ENCODE assay signal across 28 cellular contexts in genomic region chr16:893360-893759, GRCh38.
DNase-seq lines count a peak whose midpoint lies in the region; ATAC-seq, FAIRE-seq and TF ChIP-seq lines count a peak whose summit lies in the region.
"Had no signal": no experiment of that assay in that cellular context is flagged by ENCODE, and none has a peak within 500 bp of the region (broad histone marks: within the 10 kb centered on the region; RNA-seq: fewer than 3 reads in every experiment).

No MANE protein-coding gene starts in this region.

- no peaks in the 10 kb centered on the region for H3K79me2 ChIP-seq in neural cell (replicated peaks; ENCODE audit: insufficient read depth, low read length)
- no peaks in the 10 kb centered on the region for H3K79me2 ChIP-seq in MM.1S (ENCODE audit: low read length)

- no peak for TF ChIP-seq EP300 in neural cell (conservative IDR thresholded peaks at IDR 0.05; ENCODE audit: poor library complexity, severe bottlenecking)

- H3K27ac ChIP-seq in neural cell (ENCODE audit: low read length) = no peak overlapping the region
- no peak overlapping the region for H3K27ac ChIP-seq in MM.1S (ENCODE audit: low read length)
- H3K27ac ChIP-seq: heart left ventricle, lower lobe of right lung had no signal

- no peak for TF ChIP-seq RAD21 in neural cell (conservative IDR thresholded peaks at IDR 0.05)

- H2AFZ ChIP-seq in neural cell (ENCODE audit: low read depth, low read length) (no peak overlapping the region), MM.1S (ENCODE audit: low read length) (no peak overlapping the region)

- TF ChIP-seq CTCF in activated CD8-positive, alpha-beta T cell treated with anti-CD3 and anti-CD28 coated beads for 36 hours (IDR thresholded peaks at IDR 0.05) = no peak
- TF ChIP-seq CTCF in NB4 (IDR thresholded peaks at IDR 0.05; ENCODE audit: low read depth, low read length) (no peak), neural cell (IDR thresholded peaks at IDR 0.05; ENCODE audit: poor library complexity, severe bottlenecking) (peak; percentile 15), MM.1S (IDR thresholded peaks at IDR 0.05; ENCODE audit: low read length) (no peak)

- H3K27me3 ChIP-seq in neural cell (ENCODE audit: insufficient read depth, low read depth, low read length) (no peaks in the 10 kb centered on the region), MM.1S (replicated peaks; ENCODE audit: insufficient read depth, low read length) (peaks cover 71% of the 10 kb centered on the region)
- H3K27me3 ChIP-seq: heart left ventricle had no signal

- POLR2A ChIA-PET in activated CD8-positive, alpha-beta T cell treated with anti-CD3 and anti-CD28 coated beads, Interleukin-2, amount 10 ng/mL, durations not matched to agents 7 days and 5 days (lab: Charles Lee) = no interaction called here
- POLR2A ChIA-PET in activated CD8-positive, alpha-beta T cell treated with anti-CD3 and anti-CD28 coated beads for 36 hours (lab: Charles Lee) = no interaction called here

- intact Hi-C loops in activated CD8-positive, alpha-beta T cell treated with anti-CD3 and anti-CD28 coated beads for 36 hours (cut with micrococcal nuclease) = no loop called here

- no peak overlapping the region for H3K4me3 Mint-ChIP-seq in activated CD8-positive, alpha-beta T cell treated with anti-CD3 and anti-CD28 coated beads, Interleukin-2, amount 10 ng/mL, durations not matched to agents 7 days and 5 days
- no peak overlapping the region for H3K4me3 Mint-ChIP-seq in activated CD8-positive, alpha-beta T cell treated with anti-CD3 and anti-CD28 coated beads for 36 hours
- H3K4me3 Mint-ChIP-seq: activated CD4-positive, alpha-beta T cell treated with anti-CD3 and anti-CD28 coated beads, Interleukin-2, amount 10 ng/mL, durations not matched to agents 24 days and 14 days; activated naive CD4-positive, alpha-beta T cell treated with anti-CD3 and anti-CD28 coated beads, Interleukin-2, amount 10 ng/mL, durations not matched to agents 7 days and 5 days; brain; naive thymus-derived CD8-positive, alpha-beta T cell; T-helper 2 cell treated with Interferon-gamma antibody and Interleukin-4, amounts not matched to agents 5 μg/mL and 100 μg/mL, for 36 hours had no signal

- no peak for DNase-seq in activated CD8-positive, alpha-beta T cell treated with anti-CD3 and anti-CD28 coated beads, Interleukin-2, amount 10 ng/mL, durations not matched to agents 7 days and 5 days
- DNase-seq in activated CD8-positive, alpha-beta T cell treated with anti-CD3 and anti-CD28 coated beads for 36 hours = no peak
- DNase-seq in NB4 (ENCODE audit: low read depth) (peak; percentile 18), SW480 (ENCODE audit: low spot score) (peak; percentile 3), HTR-8/SVneo (ENCODE audit: insufficient read length, low spot score) (no peak), MM.1S (no peak)
- DNase-seq: activated CD4-positive, alpha-beta T cell treated with anti-CD3 and anti-CD28 coated beads, Interleukin-2, amount 10 ng/mL, durations not matched to agents 24 days and 14 days; activated naive CD4-positive, alpha-beta T cell treated with anti-CD3 and anti-CD28 coated beads, Interleukin-2, amount 10 ng/mL, durations not matched to agents 7 days and 5 days; DMS79; effector CD8-positive, alpha-beta T cell; erythroblast; GF-D8; Kasumi-1; kidney glomerular epithelial cell; lower lobe of right lung; MV-4-11; naive thymus-derived CD8-positive, alpha-beta T cell; NCI-H187; NCI-H748 treated with DMSO at 0.1 percent for 48 hours; stimulated activated CD4-positive, alpha-beta T cell treated with anti-CD3 and anti-CD28 coated beads, Interleukin-1b, Interleukin-23, amount 100 ng/mL, for 48 hours; trophoblast cell had no signal

- H3K36me3 ChIP-seq in neural cell (ENCODE audit: insufficient read depth, low read length) (no peaks in the 10 kb centered on the region), MM.1S (replicated peaks; ENCODE audit: insufficient read depth, low read length) (no peaks in the 10 kb centered on the region)

- no peaks in the 10 kb centered on the region for H3F3A ChIP-seq in neural cell (ENCODE audit: insufficient read depth, low read length, poor library complexity, severe bottlenecking)
- no peaks in the 10 kb centered on the region for H3F3A ChIP-seq in MM.1S (ENCODE audit: insufficient read depth, low read length)

- H3K4me2 ChIP-seq in neural cell (ENCODE audit: low read length) (no peak overlapping the region), MM.1S (ENCODE audit: low read depth, low read length) (no peak overlapping the region)
- H3K4me2 ChIP-seq: smooth muscle cell had no signal

- no peak for FAIRE-seq in HTR-8/SVneo (lab: Jason Lieb, UNC)
- FAIRE-seq: colon had no signal

- no peaks in the 10 kb centered on the region for H3K9me2 ChIP-seq in neural cell (ENCODE audit: insufficient read depth, low read length)
- no peaks in the 10 kb centered on the region for H3K9me2 ChIP-seq in MM.1S (replicated peaks; ENCODE audit: insufficient read depth, low read length)

- ATAC-seq in activated CD8-positive, alpha-beta T cell treated with anti-CD3 and anti-CD28 coated beads, Interleukin-2, amount 10 ng/mL, durations not matched to agents 7 days and 5 days = peak; percentile 37
- no peak for ATAC-seq in activated CD8-positive, alpha-beta T cell treated with anti-CD3 and anti-CD28 coated beads for 36 hours
- ATAC-seq in GM21367 (IDR thresholded peaks at IDR 0.05; ENCODE audit: unreplicated experiment) = no peak
- ATAC-seq: heart left ventricle; lower lobe of right lung; naive thymus-derived CD8-positive, alpha-beta T cell had no signal

- no peak overlapping the region for H3K4me3 ChIP-seq in NB4 (ENCODE audit: low read depth, low read length)
- no peak overlapping the region for H3K4me3 ChIP-seq in neural cell (ENCODE audit: low read length)
- no peak overlapping the region for H3K4me3 ChIP-seq in MM.1S (ENCODE audit: low read length)
- H3K4me3 ChIP-seq: heart left ventricle, lower lobe of right lung, smooth muscle cell had no signal

- H3K4me1 ChIP-seq in MM.1S (ENCODE audit: low read length) = no peaks in the 10 kb centered on the region
- H3K4me1 ChIP-seq: lower lobe of right lung had no signal

- no peaks in the 10 kb centered on the region for H3K4me1 Mint-ChIP-seq in activated CD8-positive, alpha-beta T cell treated with anti-CD3 and anti-CD28 coated beads, Interleukin-2, amount 10 ng/mL, durations not matched to agents 7 days and 5 days (ENCODE audit: low read depth)
- H3K4me1 Mint-ChIP-seq in activated CD8-positive, alpha-beta T cell treated with anti-CD3 and anti-CD28 coated beads for 36 hours (ENCODE audit: low read depth) = no peaks in the 10 kb centered on the region
- H3K4me1 Mint-ChIP-seq: activated CD4-positive, alpha-beta T cell treated with anti-CD3 and anti-CD28 coated beads, Interleukin-2, amount 10 ng/mL, durations not matched to agents 24 days and 14 days; activated naive CD4-positive, alpha-beta T cell treated with anti-CD3 and anti-CD28 coated beads, Interleukin-2, amount 10 ng/mL, durations not matched to agents 7 days and 5 days had no signal

- H3K9me3 Mint-ChIP-seq in activated CD8-positive, alpha-beta T cell treated with anti-CD3 and anti-CD28 coated beads, Interleukin-2, amount 10 ng/mL, durations not matched to agents 7 days and 5 days (ENCODE audit: insufficient read depth) = no peaks in the 10 kb centered on the region
- H3K9me3 Mint-ChIP-seq in activated CD8-positive, alpha-beta T cell treated with anti-CD3 and anti-CD28 coated beads for 36 hours = no peaks in the 10 kb centered on the region
- H3K9me3 Mint-ChIP-seq: activated CD4-positive, alpha-beta T cell treated with anti-CD3 and anti-CD28 coated beads, Interleukin-2, amount 10 ng/mL, durations not matched to agents 24 days and 14 days; activated naive CD4-positive, alpha-beta T cell treated with anti-CD3 and anti-CD28 coated beads, Interleukin-2, amount 10 ng/mL, durations not matched to agents 7 days and 5 days; brain; naive thymus-derived CD8-positive, alpha-beta T cell; T-helper 2 cell treated with Interferon-gamma antibody and Interleukin-4, amounts not matched to agents 5 μg/mL and 100 μg/mL, for 36 hours had no signal

- H4K20me1 ChIP-seq in neural cell (ENCODE audit: insufficient read depth) (no peaks in the 10 kb centered on the region), MM.1S (ENCODE audit: insufficient read depth, low read length) (no peaks in the 10 kb centered on the region)

- H3K27me3 Mint-ChIP-seq in activated CD8-positive, alpha-beta T cell treated with anti-CD3 and anti-CD28 coated beads, Interleukin-2, amount 10 ng/mL, durations not matched to agents 7 days and 5 days (ENCODE audit: low read depth) = no peaks in the 10 kb centered on the region
- H3K27me3 Mint-ChIP-seq in activated CD8-positive, alpha-beta T cell treated with anti-CD3 and anti-CD28 coated beads for 36 hours = no peaks in the 10 kb centered on the region
- H3K27me3 Mint-ChIP-seq: activated CD4-positive, alpha-beta T cell treated with anti-CD3 and anti-CD28 coated beads, Interleukin-2, amount 10 ng/mL, durations not matched to agents 24 days and 14 days; activated naive CD4-positive, alpha-beta T cell treated with anti-CD3 and anti-CD28 coated beads, Interleukin-2, amount 10 ng/mL, durations not matched to agents 7 days and 5 days; brain; naive thymus-derived CD8-positive, alpha-beta T cell had no signal

- no peak overlapping the region for H3K27ac Mint-ChIP-seq in activated CD8-positive, alpha-beta T cell treated with anti-CD3 and anti-CD28 coated beads, Interleukin-2, amount 10 ng/mL, durations not matched to agents 7 days and 5 days
- H3K27ac Mint-ChIP-seq in activated CD8-positive, alpha-beta T cell treated with anti-CD3 and anti-CD28 coated beads for 36 hours = no peak overlapping the region
- H3K27ac Mint-ChIP-seq: activated CD4-positive, alpha-beta T cell treated with anti-CD3 and anti-CD28 coated beads, Interleukin-2, amount 10 ng/mL, durations not matched to agents 24 days and 14 days; activated naive CD4-positive, alpha-beta T cell treated with anti-CD3 and anti-CD28 coated beads, Interleukin-2, amount 10 ng/mL, durations not matched to agents 7 days and 5 days; T-helper 2 cell treated with Interferon-gamma antibody and Interleukin-4, amounts not matched to agents 5 μg/mL and 100 μg/mL, for 36 hours had no signal

- no peak overlapping the region for H3K9ac ChIP-seq in neural cell (ENCODE audit: low read length)
- no peak overlapping the region for H3K9ac ChIP-seq in MM.1S (ENCODE audit: low read length)

- no peak for TF ChIP-seq POLR2A in NB4 (IDR thresholded peaks at IDR 0.05; ENCODE audit: extremely low read depth, insufficient read length)

- CTCF ChIA-PET in activated CD8-positive, alpha-beta T cell treated with anti-CD3 and anti-CD28 coated beads, Interleukin-2, amount 10 ng/mL, durations not matched to agents 7 days and 5 days (lab: Charles Lee) = no interaction called here
- CTCF ChIA-PET in activated CD8-positive, alpha-beta T cell treated with anti-CD3 and anti-CD28 coated beads for 36 hours (lab: Charles Lee) = no interaction called here

- no peaks in the 10 kb centered on the region for H3K36me3 Mint-ChIP-seq in activated CD8-positive, alpha-beta T cell treated with anti-CD3 and anti-CD28 coated beads, Interleukin-2, amount 10 ng/mL, durations not matched to agents 7 days and 5 days (ENCODE audit: low read depth)
- H3K36me3 Mint-ChIP-seq in activated CD8-positive, alpha-beta T cell treated with anti-CD3 and anti-CD28 coated beads for 36 hours (ENCODE audit: low read depth) = no peaks in the 10 kb centered on the region
- H3K36me3 Mint-ChIP-seq: activated naive CD4-positive, alpha-beta T cell treated with anti-CD3 and anti-CD28 coated beads, Interleukin-2, amount 10 ng/mL, durations not matched to agents 7 days and 5 days had no signal

- H3K9me3 ChIP-seq in neural cell (ENCODE audit: low read length) = no peaks in the 10 kb centered on the region
- H3K9me3 ChIP-seq in MM.1S (replicated peaks; ENCODE audit: insufficient read depth, low read length) = no peaks in the 10 kb centered on the region
- H3K9me3 ChIP-seq: heart left ventricle, lower lobe of right lung had no signal

Comparison
In these comparisons a context has a peak if more than half of its experiments do, and no peak if none do; other contexts are left out.
1. DNase-seq: peak in NB4 (single experiment) and SW480 (single experiment); none in activated CD8-positive, alpha-beta T cell treated with anti-CD3 and anti-CD28 coated beads, Interleukin-2, amount 10 ng/mL, durations not matched to agents 7 days and 5 days (single experiment), activated CD8-positive, alpha-beta T cell treated with anti-CD3 and anti-CD28 coated beads for 36 hours (single experiment), HTR-8/SVneo (single experiment) and MM.1S (single experiment).